9 cellular contexts compared by ENCODE assay signal in genomic region chrX:13432376-13432775, GRCh38.
DNase-seq lines count a peak whose midpoint lies in the region; ATAC-seq, FAIRE-seq and TF ChIP-seq lines count a peak whose summit lies in the region.
"Had no signal": no experiment of that assay in that cellular context is flagged by ENCODE, and none has a peak within 500 bp of the region (broad histone marks: within the 10 kb centered on the region; RNA-seq: fewer than 3 reads in every experiment).

No MANE protein-coding gene starts in this region.

- DNase-seq in H54 (ENCODE audit: insufficient read length, low spot score) (no peak), MCF 10A (ENCODE audit: unreplicated experiment) (peak; percentile 84), hepatocyte (ENCODE audit: low spot score) (peak; percentile 70), stromal cell of bone marrow (ENCODE audit: low read depth) (peak; percentile 95), DMS153 treated with DMSO at 0.1 percent for 48 hours (lab: John Stamatoyannopoulos, UW; ENCODE audit: unreplicated experiment) (no peak), natural killer cell (no peak)
- DNase-seq in stimulated activated CD4-positive, alpha-beta T cell treated with anti-CD3 and anti-CD28 coated beads, Interleukin-12 subunit alpha, Interleukin-12 subunit beta, amount 100 ng/mL, for 4 hours, result no peak
- DNase-seq in activated CD4-positive, alpha-beta T cell treated with anti-CD3 and anti-CD28 coated beads, Interleukin-2, amount 10 ng/mL, durations not matched to agents 24 days and 14 days, result no peak
- DNase-seq: NCI-H774 had no signal

- H3K36me3 ChIP-seq in hepatocyte (replicated peaks; ENCODE audit: insufficient read depth, low read depth), result no peaks in the 10 kb centered on the region

- 25% methylated on average over 1 of the region's 1 CpG for WGBS in hepatocyte (ENCODE audit: low lambda C conversion rate, missing lambda C conversion rate)

- no peak for TF ChIP-seq POLR2A in H54 (IDR thresholded peaks at IDR 0.05; ENCODE audit: low read depth, low read length)

- H3K27ac Mint-ChIP-seq in MCF 10A (ENCODE audit: low read depth, unreplicated experiment), result peak overlapping the region; percentile 23
- H3K27ac Mint-ChIP-seq in activated CD4-positive, alpha-beta T cell treated with anti-CD3 and anti-CD28 coated beads, Interleukin-2, amount 10 ng/mL, durations not matched to agents 24 days and 14 days, result no peak overlapping the region
- H3K27ac Mint-ChIP-seq in natural killer cell, result no peak overlapping the region

- intact Hi-C loops in MCF 10A (cut with micrococcal nuclease), result no loop called here
- intact Hi-C loops in activated CD4-positive, alpha-beta T cell treated with anti-CD3 and anti-CD28 coated beads, Interleukin-2, amount 10 ng/mL, durations not matched to agents 24 days and 14 days (cut with micrococcal nuclease), result no loop called here
- intact Hi-C loops in natural killer cell (cut with micrococcal nuclease), result no loop called here

- POLR2A ChIA-PET in MCF 10A (lab: Yijun Ruan, JAX), result interaction anchor here (0.6 to 1.9 kb wide), 9 partner anchors 35 to 485 kb away, joined by 3 to 5 read pairs (median 4); no protein-coding TSS in a partner anchor

- peak overlapping the region; percentile 80 for H3K27ac ChIP-seq in hepatocyte

- no peaks in the 10 kb centered on the region for H3K9me3 ChIP-seq in hepatocyte (ENCODE audit: low read depth)

- H3K79me2 ChIP-seq in hepatocyte, result no peaks in the 10 kb centered on the region

- H3K4me1 Mint-ChIP-seq in MCF 10A (ENCODE audit: insufficient read depth, unreplicated experiment) (peaks cover 29% of the 10 kb centered on the region), natural killer cell (peaks cover 18 to 20% of the 10 kb centered on the region in 2 donors)
- peaks cover 5% of the 10 kb centered on the region for H3K4me1 Mint-ChIP-seq in activated CD4-positive, alpha-beta T cell treated with anti-CD3 and anti-CD28 coated beads, Interleukin-2, amount 10 ng/mL, durations not matched to agents 24 days and 14 days

- H2AFZ ChIP-seq in hepatocyte, result no peak overlapping the region

- H3K27me3 ChIP-seq in hepatocyte, result no peaks in the 10 kb centered on the region

- TF ChIP-seq CTCF in MCF 10A (IDR thresholded peaks at IDR 0.05; ENCODE audit: unreplicated experiment), result no peak
- no peak for TF ChIP-seq CTCF in hepatocyte (IDR thresholded peaks at IDR 0.05; ENCODE audit: poor library complexity)
- TF ChIP-seq CTCF in natural killer cell (IDR thresholded peaks at IDR 0.05), result no peak

- no peak overlapping the region for H3K4me2 ChIP-seq in hepatocyte

- ATAC-seq in natural killer cell, result no peak

- no peaks in the 10 kb centered on the region for H3K9me2 ChIP-seq in hepatocyte (replicated peaks; ENCODE audit: insufficient read depth)

- H3K9me3 Mint-ChIP-seq in MCF 10A (ENCODE audit: unreplicated experiment), result no peaks in the 10 kb centered on the region
- no peaks in the 10 kb centered on the region for H3K9me3 Mint-ChIP-seq in activated CD4-positive, alpha-beta T cell treated with anti-CD3 and anti-CD28 coated beads, Interleukin-2, amount 10 ng/mL, durations not matched to agents 24 days and 14 days
- H3K9me3 Mint-ChIP-seq in natural killer cell, result no peaks in the 10 kb centered on the region

- FAIRE-seq in H54 (lab: Jason Lieb, UNC), result peak; percentile 27

- no peak overlapping the region for H3K4me3 ChIP-seq in hepatocyte

- CTCF ChIA-PET in MCF 10A (lab: Yijun Ruan, JAX), result interaction anchor here (0.7 to 2.2 kb wide), 2 partner anchors 55 to 464 kb away, joined by 3 to 10 read pairs; no protein-coding TSS in a partner anchor

- H3K4me1 ChIP-seq in hepatocyte (ENCODE audit: insufficient read depth), result peaks cover 20% of the 10 kb centered on the region

- no peaks in the 10 kb centered on the region for H4K20me1 ChIP-seq in hepatocyte (ENCODE audit: insufficient read depth, poor library complexity, severe bottlenecking)

- H3K36me3 Mint-ChIP-seq in MCF 10A (ENCODE audit: insufficient read depth, unreplicated experiment) (no peaks in the 10 kb centered on the region), natural killer cell (no peaks in the 10 kb centered on the region)
- H3K36me3 Mint-ChIP-seq in activated CD4-positive, alpha-beta T cell treated with anti-CD3 and anti-CD28 coated beads, Interleukin-2, amount 10 ng/mL, durations not matched to agents 24 days and 14 days (ENCODE audit: low read depth), result no peaks in the 10 kb centered on the region

- H3K27me3 Mint-ChIP-seq in MCF 10A (ENCODE audit: insufficient read depth, unreplicated experiment) (no peaks in the 10 kb centered on the region), natural killer cell (ENCODE audit: low read depth in 2 of 2) (peaks cover 0 to 16% of the 10 kb centered on the region in 2 donors)
- no peaks in the 10 kb centered on the region for H3K27me3 Mint-ChIP-seq in activated CD4-positive, alpha-beta T cell treated with anti-CD3 and anti-CD28 coated beads, Interleukin-2, amount 10 ng/mL, durations not matched to agents 24 days and 14 days

- no peak overlapping the region for H3K4me3 Mint-ChIP-seq in MCF 10A (ENCODE audit: unreplicated experiment)
- no peak overlapping the region for H3K4me3 Mint-ChIP-seq in activated CD4-positive, alpha-beta T cell treated with anti-CD3 and anti-CD28 coated beads, Interleukin-2, amount 10 ng/mL, durations not matched to agents 24 days and 14 days
- no peak overlapping the region for H3K4me3 Mint-ChIP-seq in natural killer cell

- BruUV-seq in MCF 10A (replicated peaks; lab: Mats Ljungman, UMichigan), result no TSS peak

Comparison
In these comparisons a context has a peak if more than half of its experiments do, and no peak if none do; other contexts are left out.
1. DNase-seq: peak in MCF 10A (single experiment), hepatocyte (single experiment) and stromal cell of bone marrow (single experiment); none in H54 (single experiment), DMS153 treated with DMSO at 0.1 percent for 48 hours (single experiment), stimulated activated CD4-positive, alpha-beta T cell treated with anti-CD3 and anti-CD28 coated beads, Interleukin-12 subunit alpha, Interleukin-12 subunit beta, amount 100 ng/mL, for 4 hours (single experiment), activated CD4-positive, alpha-beta T cell treated with anti-CD3 and anti-CD28 coated beads, Interleukin-2, amount 10 ng/mL, durations not matched to agents 24 days and 14 days (single experiment) and natural killer cell (single experiment).